8 cellular contexts compared by ENCODE assay signal in the genomic region with DNA sequence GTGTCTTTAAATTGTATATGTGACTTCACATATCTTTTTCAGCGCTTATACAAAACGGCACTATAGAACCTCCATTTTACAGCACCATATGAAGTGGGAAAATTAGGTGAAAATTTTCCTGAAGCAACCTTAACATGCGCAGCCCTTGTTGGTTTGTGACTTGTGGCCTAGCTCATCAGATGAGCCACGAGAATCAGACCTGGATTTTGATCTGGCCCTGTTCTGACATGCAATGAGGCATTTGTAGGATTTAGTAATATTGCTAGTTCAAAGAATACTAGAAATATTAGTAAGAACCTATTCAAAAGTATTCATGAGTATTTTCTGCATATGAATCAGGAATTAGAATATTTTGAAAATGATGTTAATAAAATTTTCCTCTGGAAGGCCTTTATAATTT. TPM values are rescaled to one million over a fixed set of nuclear protein-coding genes. Genes with fewer than 3 reads are reported as not detected.
DNase-seq lines count a peak whose midpoint lies in the region; ATAC-seq and TF ChIP-seq lines count a peak whose summit lies in the region.

No MANE protein-coding gene starts in this region.

- CTCF ChIA-PET in AG04449 (lab: Yijun Ruan, JAX) = interaction anchor here (6.6 kb wide), 1 partner anchor 17 kb away, joined by 50 read pairs; no protein-coding TSS in a partner anchor

- DNase-seq in AG04449 (ENCODE audit: low read depth, low spot score) (no peak), HT-29 (ENCODE audit: low spot score) (peak; percentile 60), adrenal gland (no peak), memory B cell (ENCODE audit: low spot score in 2 of 2) (no peak), NCI-H1930 (lab: John Stamatoyannopoulos, UW) (no peak)
- no peak for DNase-seq in stimulated activated CD4-positive, alpha-beta T cell treated with anti-CD3 and anti-CD28 coated beads, Interleukin-4, amount 100 ng/mL, for 4 hours

- POLR2A ChIA-PET in AG04449 (lab: Yijun Ruan, JAX) = no interaction called here

- H3K4me1 ChIP-seq in adrenal gland (replicated peaks in 1 of 2) = peaks cover 26 to 65% of the 10 kb centered on the region in 2 donors

- peaks cover 28% of the 10 kb centered on the region for H3K36me3 Mint-ChIP-seq in memory B cell

- TF ChIP-seq CTCF in AG04449 (IDR thresholded peaks at IDR 0.05; ENCODE audit: insufficient read depth, low read length, missing control alignments) = no peak
- no peak for TF ChIP-seq CTCF in adrenal gland (IDR thresholded peaks at IDR 0.05)

- H3K4me1 Mint-ChIP-seq in memory B cell = peaks cover 30% of the 10 kb centered on the region

- H3K9me3 ChIP-seq in adrenal gland (replicated peaks in 1 of 3) = no peaks in the 10 kb centered on the region

- H3K27me3 ChIP-seq in adrenal gland = no peaks in the 10 kb centered on the region

- H3K4me3 ChIP-seq in AG04449 (ENCODE audit: low read depth, low read length) (peak overlapping the region; percentile 89), adrenal gland (peak overlapping the region in 1 of 4 donors; percentile 91)

- 39 to 52% (median 43%) methylated on average over 4 of the region's 4 CpGs for WGBS in adrenal gland, 4 donors

- H3K27me3 Mint-ChIP-seq in memory B cell = no peaks in the 10 kb centered on the region

- TF ChIP-seq POLR2A in adrenal gland (IDR thresholded peaks at IDR 0.05) = no peak

- peaks cover 0 to 25% of the 10 kb centered on the region in 2 donors for H3K36me3 ChIP-seq in adrenal gland (replicated peaks in 1 of 2)

- H3K4me3 Mint-ChIP-seq in memory B cell = peak overlapping the region; percentile 54

- intact Hi-C loops in adrenal gland (cut with DNase I) = no loop called here

- peak overlapping the region; percentile 99 for H3K27ac Mint-ChIP-seq in memory B cell

- no peaks in the 10 kb centered on the region for H3K9me3 Mint-ChIP-seq in memory B cell

- no peak for ATAC-seq in memory B cell (ENCODE audit: low read depth)
- no peak for ATAC-seq in GM18519 (IDR thresholded peaks at IDR 0.05; ENCODE audit: low FRiP score, unreplicated experiment)
- ATAC-seq in HG02623 (IDR thresholded peaks at IDR 0.05; ENCODE audit: unreplicated experiment) = no peak

- peak overlapping the region in 3 of 5 donors; percentile 94 to 100 (median 95) for H3K27ac ChIP-seq in adrenal gland

RNA-seq across cellular contexts. Expression of gene CDKN1B, which starts 2.9 kb away (rescaled TPM):
- total RNA-seq in HT-29 (2014; rRNA removed; shearing (Covaris generic)) = 52.9 and 67.7 TPM in 2 replicates
- total RNA-seq in adrenal gland = 10 to 100 TPM; 37.9 to 97.8 (median 71.1) TPM
- 10 to 100 TPM; 18.2 to 80.3 (median 25.3) TPM for polyA plus RNA-seq in adrenal gland

RNA-seq across cellular contexts. Expression of gene GPR19, which starts 24.1 kb away (rescaled TPM):
- 0.25 and 1.0 TPM in 2 replicates for total RNA-seq in HT-29 (2014; rRNA removed; shearing (Covaris generic))
- total RNA-seq in adrenal gland = 1 to 10 TPM in 2 of 8 donors, under 1 TPM in 3, not detected in 3; 0.56 to 1.1 (median 0.68) TPM
- 1 to 10 TPM in 2 of 3 donors, under 1 TPM in 1; 0.98 to 1.8 (median 1.1) TPM for polyA plus RNA-seq in adrenal gland
